18 cellular contexts compared by ENCODE assay signal in the genomic region with DNA sequence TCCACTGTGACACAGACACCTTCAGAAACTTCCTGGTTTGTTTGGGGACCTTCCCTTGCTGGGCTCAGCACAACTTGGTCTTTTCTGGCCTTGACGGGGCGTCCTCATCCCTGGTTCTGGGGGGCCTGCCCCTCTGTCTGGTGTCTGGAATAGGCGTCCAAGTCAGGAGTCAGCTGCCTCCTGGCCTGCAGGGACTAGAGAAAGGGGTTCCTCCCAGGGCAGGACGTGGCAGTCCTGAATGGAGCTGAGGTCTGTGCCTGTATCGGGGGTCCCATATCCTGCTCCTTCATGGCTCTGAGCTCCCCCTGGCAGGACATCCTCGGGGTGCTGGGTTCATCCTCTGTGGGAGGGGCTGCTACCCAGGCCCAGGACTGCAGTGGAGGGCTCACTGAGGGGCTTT.
DNase-seq lines count a peak whose midpoint lies in the region; ATAC-seq, FAIRE-seq and TF ChIP-seq lines count a peak whose summit lies in the region.
"Had no signal": no experiment of that assay in that cellular context is flagged by ENCODE, and none has a peak within 500 bp of the region (broad histone marks: within the 10 kb centered on the region; RNA-seq: fewer than 3 reads in every experiment).

No MANE protein-coding gene starts in this region.

- H3K36me3 Mint-ChIP-seq in activated B cell treated with CpG ODN at 0.5 μM for 24 hours (ENCODE audit: low read depth): peaks cover 6% of the 10 kb centered on the region
- peaks cover 4% of the 10 kb centered on the region for H3K36me3 Mint-ChIP-seq in memory B cell
- H3K36me3 Mint-ChIP-seq in stimulated activated memory B cell treated with anti-CD40 and anti-IgM and Interleukin-4, amounts not matched to agents 10 μg/mL and 1 μg/mL and 100 μg/mL, for 72 hours: peaks cover 7% of the 10 kb centered on the region
- H3K36me3 Mint-ChIP-seq: CD4-positive, alpha-beta memory T cell had no signal

- H3K4me1 ChIP-seq in right cardiac atrium (ENCODE audit: control insufficient read depth, insufficient read depth, low read length): no peaks in the 10 kb centered on the region
- H3K4me1 ChIP-seq in right atrium auricular region: no peaks in the 10 kb centered on the region
- no peaks in the 10 kb centered on the region for H3K4me1 ChIP-seq in HepG2 (ENCODE audit: insufficient read depth, low read length)
- no peaks in the 10 kb centered on the region for H3K4me1 ChIP-seq in effector memory CD4-positive, alpha-beta T cell (ENCODE audit: control insufficient read depth, insufficient read depth, low read length, poor library complexity, severe bottlenecking)

- H3K36me3 ChIP-seq in right atrium auricular region: no peaks in the 10 kb centered on the region
- no peaks in the 10 kb centered on the region for H3K36me3 ChIP-seq in HepG2 (replicated peaks in 1 of 2; ENCODE audit: control insufficient read depth in 1 of 2, insufficient read depth in 2 of 2, low read length in 2 of 2)
- H3K36me3 ChIP-seq in effector memory CD4-positive, alpha-beta T cell (ENCODE audit: control insufficient read depth, insufficient read depth, low read length): no peaks in the 10 kb centered on the region
- H3K36me3 ChIP-seq: BE2C had no signal

- H3K4me3 Mint-ChIP-seq in activated B cell treated with CpG ODN at 0.5 μM for 24 hours (peak overlapping the region; percentile 78), memory B cell (peak overlapping the region; percentile 82)
- H3K4me3 Mint-ChIP-seq in stimulated activated memory B cell treated with anti-CD40 and anti-IgM and Interleukin-4, amounts not matched to agents 10 μg/mL and 1 μg/mL and 100 μg/mL, for 72 hours: peak overlapping the region; percentile 75
- H3K4me3 Mint-ChIP-seq: CD4-positive, alpha-beta memory T cell; HFFc6 had no signal

- H3K27ac ChIP-seq in right cardiac atrium (ENCODE audit: low read length) (no peak overlapping the region), right atrium auricular region (no peak overlapping the region), HepG2 (ENCODE audit: extremely low read length, insufficient read depth, low read length) (no peak overlapping the region)
- no peak overlapping the region for H3K27ac ChIP-seq in effector memory CD4-positive, alpha-beta T cell (ENCODE audit: insufficient read depth, low read length, poor library complexity, severe bottlenecking)
- H3K27ac ChIP-seq: C4-2B had no signal

- peaks cover 40% of the 10 kb centered on the region for H3K4me1 Mint-ChIP-seq in activated B cell treated with CpG ODN at 0.5 μM for 24 hours
- H3K4me1 Mint-ChIP-seq in memory B cell: peaks cover 8% of the 10 kb centered on the region
- peaks cover 8% of the 10 kb centered on the region for H3K4me1 Mint-ChIP-seq in stimulated activated memory B cell treated with anti-CD40 and anti-IgM and Interleukin-4, amounts not matched to agents 10 μg/mL and 1 μg/mL and 100 μg/mL, for 72 hours
- H3K4me1 Mint-ChIP-seq: CD4-positive, alpha-beta memory T cell had no signal

- CTCF ChIA-PET in activated B cell treated with CpG ODN at 0.5 μM for 24 hours (lab: Charles Lee) (no interaction called here), HepG2 (lab: Yijun Ruan, JAX; ENCODE audit: low intra/inter-chr PET ratio, low total read pairs) (no interaction called here)

- H3K27me3 Mint-ChIP-seq in activated B cell treated with CpG ODN at 0.5 μM for 24 hours: no peaks in the 10 kb centered on the region
- H3K27me3 Mint-ChIP-seq in memory B cell: no peaks in the 10 kb centered on the region
- no peaks in the 10 kb centered on the region for H3K27me3 Mint-ChIP-seq in stimulated activated memory B cell treated with anti-CD40 and anti-IgM and Interleukin-4, amounts not matched to agents 10 μg/mL and 1 μg/mL and 100 μg/mL, for 72 hours

- no peak for TF ChIP-seq CTCF in right atrium auricular region (IDR thresholded peaks at IDR 0.05)
- no peak for TF ChIP-seq CTCF in activated B cell treated with CpG ODN at 0.5 μM for 24 hours (IDR thresholded peaks at IDR 0.05)
- TF ChIP-seq CTCF in HepG2 (CRISPR knock-in tag; IDR thresholded peaks at IDR 0.05): no peak

- H3K27ac Mint-ChIP-seq in activated B cell treated with CpG ODN at 0.5 μM for 24 hours (peak overlapping the region; percentile 70), memory B cell (peak overlapping the region; percentile 45)
- H3K27ac Mint-ChIP-seq in stimulated activated memory B cell treated with anti-CD40 and anti-IgM and Interleukin-4, amounts not matched to agents 10 μg/mL and 1 μg/mL and 100 μg/mL, for 72 hours: no peak overlapping the region
- H3K27ac Mint-ChIP-seq: HFFc6 had no signal

- in situ Hi-C loops in HepG2 (cut with HindIII; ENCODE audit: extremely low pct_ligation_motif_present, low pct_unique_long_range_greater_than_20kb): no loop called here

- no peak for TF ChIP-seq EP300 in HepG2 (IDR thresholded peaks at IDR 0.05; ENCODE audit: low read depth in 2 of 2, low read length in 2 of 2)
- TF ChIP-seq EP300 in HepG2 (CRISPR knock-in tag; IDR thresholded peaks at IDR 0.05; ENCODE audit: borderline replicate concordance): no peak

- no peaks in the 10 kb centered on the region for H3K79me2 ChIP-seq in HepG2 (ENCODE audit: insufficient read depth, low read length)

- H3K27me3 ChIP-seq in right cardiac atrium (ENCODE audit: control insufficient read depth, insufficient read depth) (no peaks in the 10 kb centered on the region), right atrium auricular region (no peaks in the 10 kb centered on the region), HepG2 (ENCODE audit: control insufficient read depth in 1 of 2, insufficient read depth in 2 of 2, low read length in 2 of 2) (peaks cover 6 to 11% of the 10 kb centered on the region in 2 experiments; a peak in 4 of 5 replicates)
- H3K27me3 ChIP-seq in effector memory CD4-positive, alpha-beta T cell (replicated peaks; ENCODE audit: control insufficient read depth, insufficient read depth, low read length, poor library complexity, severe bottlenecking): peaks cover 3% of the 10 kb centered on the region
- H3K27me3 ChIP-seq: BE2C had no signal

- FAIRE-seq in HepG2 (lab: Jason Lieb, UNC): no peak
- FAIRE-seq: A204.1, GM12892, GM19239, HTR-8/SVneo had no signal

- H4K20me1 ChIP-seq in HepG2 (ENCODE audit: insufficient read depth, low read length): 0 out of 2 replicates have a peak, but pooled peaks cover 2% of the 10 kb centered on the region

- TF ChIP-seq RAD21 in HepG2 (CRISPR knock-in tag; IDR thresholded peaks at IDR 0.05): no peak

- no peak for TF ChIP-seq POLR2A in HepG2 (IDR thresholded peaks at IDR 0.05; ENCODE audit: insufficient read depth in 1 of 2, low read depth in 2 of 2, low read length in 2 of 2)

- H3K9ac ChIP-seq in HepG2 (ENCODE audit: insufficient read depth, low read depth, low read length): no peak overlapping the region

- intact Hi-C loops in right cardiac atrium (cut with DNase I): no loop called here
- intact Hi-C loops in activated B cell treated with CpG ODN at 0.5 μM for 24 hours (cut with micrococcal nuclease): no loop called here
- intact Hi-C loops in HepG2 (cut with micrococcal nuclease; ENCODE audit: unreplicated experiment): no loop called here

- POLR2A ChIA-PET in activated B cell treated with CpG ODN at 0.5 μM for 24 hours (lab: Charles Lee): interaction anchor here (0.7 to 1.6 kb wide), 2 partner anchors 47 to 49 kb away, joined by 3 to 6 read pairs; no protein-coding TSS in a partner anchor
- POLR2A ChIA-PET in HepG2 (lab: Yijun Ruan, JAX): no interaction called here

- no peak overlapping the region for H3K4me2 ChIP-seq in HepG2 (ENCODE audit: low read depth, low read length)

- no peak overlapping the region for H3K4me3 ChIP-seq in right cardiac atrium (ENCODE audit: low read length)
- H3K4me3 ChIP-seq in right atrium auricular region: no peak overlapping the region
- no peak overlapping the region for H3K4me3 ChIP-seq in HepG2 (replicated peaks in 1 of 3; ENCODE audit: insufficient read depth in 1 of 3, low read depth in 2 of 3, low read length in 3 of 3)
- H3K4me3 ChIP-seq in effector memory CD4-positive, alpha-beta T cell (ENCODE audit: insufficient read depth, low read depth, low read length, poor library complexity, severe bottlenecking): no peak overlapping the region

- peak in 2 of 3 donors; percentile 2 to 11 for DNase-seq in right cardiac atrium
- DNase-seq in right atrium auricular region (ENCODE audit: low spot score): no peak
- no peak for DNase-seq in activated B cell treated with CpG ODN at 0.5 μM for 24 hours
- no peak for DNase-seq in memory B cell (ENCODE audit: low spot score in 2 of 2)
- no peak for DNase-seq in NCI-H1048 (lab: John Stamatoyannopoulos, UW)
- no peak for DNase-seq in HepG2 (ENCODE audit: low spot score)
- no peak for DNase-seq in effector memory CD4-positive, alpha-beta T cell
- DNase-seq: BE2C; CD4-positive, alpha-beta memory T cell; DMS79; HCEC 1CT; HFFc6 had no signal

- H3K9me3 ChIP-seq in right cardiac atrium (ENCODE audit: control insufficient read depth, low read length) (no peaks in the 10 kb centered on the region), right atrium auricular region (no peaks in the 10 kb centered on the region), HepG2 (ENCODE audit: low read length) (no peaks in the 10 kb centered on the region)
- no peaks in the 10 kb centered on the region for H3K9me3 ChIP-seq in effector memory CD4-positive, alpha-beta T cell (ENCODE audit: control insufficient read depth, low read length)
- H3K9me3 ChIP-seq: BE2C had no signal

- H3K9me3 Mint-ChIP-seq in activated B cell treated with CpG ODN at 0.5 μM for 24 hours (no peaks in the 10 kb centered on the region), memory B cell (no peaks in the 10 kb centered on the region)
- no peaks in the 10 kb centered on the region for H3K9me3 Mint-ChIP-seq in stimulated activated memory B cell treated with anti-CD40 and anti-IgM and Interleukin-4, amounts not matched to agents 10 μg/mL and 1 μg/mL and 100 μg/mL, for 72 hours

- BruUV-seq in HepG2 (replicated peaks; lab: Mats Ljungman, UMichigan): no TSS peak

- H2AFZ ChIP-seq in HepG2 (ENCODE audit: low read length): no peak overlapping the region

- ATAC-seq in right cardiac atrium (no peak), activated B cell treated with CpG ODN at 0.5 μM for 24 hours (ENCODE audit: low read depth) (no peak), memory B cell (ENCODE audit: low read depth) (no peak), HepG2 (no peak)
- no peak for ATAC-seq in stimulated activated memory B cell treated with anti-CD40 and anti-IgM and Interleukin-4, amounts not matched to agents 10 μg/mL and 1 μg/mL and 100 μg/mL, for 72 hours

- 62% methylated on average over 6 of the region's 6 CpGs for WGBS in right cardiac atrium
- no CpG with 5 or more reads among the region's 6 CpGs for WGBS in HepG2 (ENCODE audit: low lambda C conversion rate)

TF ChIP-seq in HepG2, 621 proteins besides CTCF, POLR2A, EP300 and RAD21 (continues in another document):
- no peak for TF ChIP-seq RFXANK (CRISPR knock-in tag; IDR thresholded peaks at IDR 0.05)
- no peak for TF ChIP-seq HOXA7 (CRISPR knock-in tag; IDR thresholded peaks at IDR 0.05)

Comparison
In these comparisons a context has a peak if more than half of its experiments do, and no peak if none do; other contexts are left out.
1. DNase-seq: peak in right cardiac atrium (2 of 3); none in right atrium auricular region (single experiment), activated B cell treated with CpG ODN at 0.5 μM for 24 hours (single experiment), memory B cell (0 of 2), NCI-H1048 (single experiment), HepG2 (single experiment) and effector memory CD4-positive, alpha-beta T cell (0 of 3).
2. Peak in every context shown above with its lines, with median percentiles within 50 percentile points of each other: H3K4me3 Mint-ChIP-seq.